1 cellular context compared by ENCODE assay signal in genomic region chr22:19497245-19497644, GRCh38.
A peak's percentile ranks its signal among the peaks of the same experiment; 100 is the strongest.
TF ChIP-seq lines count a peak whose summit lies in the region.

No MANE protein-coding gene starts in this region.

TF ChIP-seq in K562, 482 proteins besides CTCF, POLR2A, EP300 and RAD21 (continued from another document and continues in another):
- TF ChIP-seq NBN (IDR thresholded peaks at IDR 0.05; ENCODE audit: low read depth) = no peak
- no peak for TF ChIP-seq YBX1 (IDR thresholded peaks at IDR 0.05)
- peak; percentile 65; the same call in 1 of the 2 replicates for TF ChIP-seq ZNF165 (CRISPR knock-in tag; IDR thresholded peaks at IDR 0.05; ENCODE audit: borderline replicate concordance)
- TF ChIP-seq, protein P1, sequence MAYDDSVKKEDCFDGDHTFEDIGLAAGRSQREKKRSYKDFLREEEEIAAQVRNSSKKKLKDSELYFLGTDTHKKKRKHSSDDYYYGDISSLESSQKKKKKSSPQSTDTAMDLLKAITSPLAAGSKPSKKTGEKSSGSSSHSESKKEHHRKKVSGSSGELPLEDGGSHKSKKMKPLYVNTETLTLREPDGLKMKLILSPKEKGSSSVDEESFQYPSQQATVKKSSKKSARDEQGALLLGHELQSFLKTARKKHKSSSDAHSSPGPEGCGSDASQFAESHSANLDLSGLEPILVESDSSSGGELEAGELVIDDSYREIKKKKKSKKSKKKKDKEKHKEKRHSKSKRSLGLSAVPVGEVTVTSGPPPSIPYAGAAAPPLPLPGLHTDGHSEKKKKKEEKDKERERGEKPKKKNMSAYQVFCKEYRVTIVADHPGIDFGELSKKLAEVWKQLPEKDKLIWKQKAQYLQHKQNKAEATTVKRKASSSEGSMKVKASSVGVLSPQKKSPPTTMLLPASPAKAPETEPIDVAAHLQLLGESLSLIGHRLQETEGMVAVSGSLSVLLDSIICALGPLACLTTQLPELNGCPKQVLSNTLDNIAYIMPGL (CRISPR knock-in tag; IDR thresholded peaks at IDR 0.05) = no peak
- TF ChIP-seq PHTF2 (CRISPR knock-in tag; IDR thresholded peaks at IDR 0.05) = no peak
- TF ChIP-seq FOSL1 (tag; conservative IDR thresholded peaks at IDR 0.05) = peak; percentile 61
- no peak for TF ChIP-seq DMBX1 (CRISPR knock-in tag; IDR thresholded peaks at IDR 0.05; ENCODE audit: borderline replicate concordance)
- TF ChIP-seq ZNF407 (IDR thresholded peaks at IDR 0.05; ENCODE audit: low read depth) = no peak
- TF ChIP-seq MYC (IDR thresholded peaks at IDR 0.05; ENCODE audit: low read depth, low read length) = no peak
- TF ChIP-seq MYC (CRISPR knock-in tag; IDR thresholded peaks at IDR 0.05; ENCODE audit: borderline replicate concordance, low read depth) = peak; percentile 46; the same call in 1 of the 2 replicates
- no peak for TF ChIP-seq DDX20 (tag; IDR thresholded peaks at IDR 0.05; ENCODE audit: low read depth)
- TF ChIP-seq, protein P2, sequence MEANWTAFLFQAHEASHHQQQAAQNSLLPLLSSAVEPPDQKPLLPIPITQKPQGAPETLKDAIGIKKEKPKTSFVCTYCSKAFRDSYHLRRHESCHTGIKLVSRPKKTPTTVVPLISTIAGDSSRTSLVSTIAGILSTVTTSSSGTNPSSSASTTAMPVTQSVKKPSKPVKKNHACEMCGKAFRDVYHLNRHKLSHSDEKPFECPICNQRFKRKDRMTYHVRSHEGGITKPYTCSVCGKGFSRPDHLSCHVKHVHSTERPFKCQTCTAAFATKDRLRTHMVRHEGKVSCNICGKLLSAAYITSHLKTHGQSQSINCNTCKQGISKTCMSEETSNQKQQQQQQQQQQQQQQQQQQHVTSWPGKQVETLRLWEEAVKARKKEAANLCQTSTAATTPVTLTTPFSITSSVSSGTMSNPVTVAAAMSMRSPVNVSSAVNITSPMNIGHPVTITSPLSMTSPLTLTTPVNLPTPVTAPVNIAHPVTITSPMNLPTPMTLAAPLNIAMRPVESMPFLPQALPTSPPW (CRISPR knock-in tag; IDR thresholded peaks at IDR 0.05) = peak; percentile 79; the same call in 1 of the 2 replicates
- TF ChIP-seq CBX2 (IDR thresholded peaks at IDR 0.05; ENCODE audit: insufficient read depth, low read length, poor library complexity, severe bottlenecking) = no peak
- TF ChIP-seq DNMT1 (IDR thresholded peaks at IDR 0.05) = no peak
- TF ChIP-seq ZNF589 (CRISPR knock-in tag; IDR thresholded peaks at IDR 0.05; ENCODE audit: low read depth) = no peak
- TF ChIP-seq U2AF2 (optimal IDR thresholded peaks at IDR 0.05; ENCODE audit: low read depth, low read length) = no peak
- TF ChIP-seq MAZ (CRISPR knock-in tag; conservative IDR thresholded peaks at IDR 0.05 in 1 of 2, IDR thresholded peaks at IDR 0.05 in 1 of 2) = peak; percentile 46 to 64; a peak in 3 of 4 replicates
- TF ChIP-seq KDM2B (CRISPR knock-in tag; IDR thresholded peaks at IDR 0.05) = no peak
- no peak for TF ChIP-seq ZBTB11 (CRISPR knock-in tag; IDR thresholded peaks at IDR 0.05)
- no peak for TF ChIP-seq HDAC6 (IDR thresholded peaks at IDR 0.05; ENCODE audit: low read depth, low read length)
- TF ChIP-seq CBFA2T2 (conservative IDR thresholded peaks at IDR 0.05) = no peak
- no peak for TF ChIP-seq THRAP3 (IDR thresholded peaks at IDR 0.05; ENCODE audit: borderline replicate concordance)
- no peak for TF ChIP-seq ZNF253 (CRISPR knock-in tag; conservative IDR thresholded peaks at IDR 0.05)
- TF ChIP-seq DPF2 (IDR thresholded peaks at IDR 0.05) = 0 out of 2 replicates have a peak, but pooled peaks have one; percentile 17
- TF ChIP-seq FOXA3 (CRISPR knock-in tag; conservative IDR thresholded peaks at IDR 0.05 in 1 of 2, IDR thresholded peaks at IDR 0.05 in 1 of 2) = no peak
- no peak for TF ChIP-seq SLC30A9 (CRISPR knock-in tag; IDR thresholded peaks at IDR 0.05)
- TF ChIP-seq MYBL2 (IDR thresholded peaks at IDR 0.05; ENCODE audit: low read depth) = no peak
- TF ChIP-seq MYBL2 (CRISPR knock-in tag; IDR thresholded peaks at IDR 0.05; ENCODE audit: borderline replicate concordance) = no peak
- TF ChIP-seq YY1 (IDR thresholded peaks at IDR 0.05; ENCODE audit: borderline replicate concordance in 1 of 3, control insufficient read depth in 1 of 3, extremely low read depth in 1 of 3, insufficient read depth in 3 of 3, insufficient read length in 1 of 3, insufficient replicate concordance in 2 of 3, low read depth in 1 of 3, low read length in 2 of 3) = peak in 1 of 3 experiments; percentile 15
- TF ChIP-seq ZBTB1 (CRISPR knock-in tag; IDR thresholded peaks at IDR 0.05; ENCODE audit: borderline replicate concordance, low read depth) = no peak
- no peak for TF ChIP-seq ZFP1 (CRISPR knock-in tag; IDR thresholded peaks at IDR 0.05)
- no peak for TF ChIP-seq FOS (IDR thresholded peaks at IDR 0.05; ENCODE audit: extremely low read depth, insufficient read length)
- 0 out of 2 replicates have a peak, but pooled peaks have one; percentile 34 for TF ChIP-seq SUPT5H (IDR thresholded peaks at IDR 0.05)
- TF ChIP-seq ETV1 (tag; conservative IDR thresholded peaks at IDR 0.05; ENCODE audit: low read depth) = no peak
- TF ChIP-seq CHCHD3 (CRISPR knock-in tag; IDR thresholded peaks at IDR 0.05) = no peak
- TF ChIP-seq ZNF121 (CRISPR knock-in tag; conservative IDR thresholded peaks at IDR 0.05) = no peak
- TF ChIP-seq THRB (CRISPR knock-in tag; conservative IDR thresholded peaks at IDR 0.05) = 0 out of 2 replicates have a peak, but pooled peaks have one; percentile 41
- TF ChIP-seq NCOA6 (IDR thresholded peaks at IDR 0.05) = no peak
- TF ChIP-seq POLR2B (IDR thresholded peaks at IDR 0.05; ENCODE audit: low read depth, partially characterized antibody) = peak; percentile 55
- TF ChIP-seq ILF3 (IDR thresholded peaks at IDR 0.05; ENCODE audit: borderline replicate concordance) = no peak
- TF ChIP-seq, protein P3, sequence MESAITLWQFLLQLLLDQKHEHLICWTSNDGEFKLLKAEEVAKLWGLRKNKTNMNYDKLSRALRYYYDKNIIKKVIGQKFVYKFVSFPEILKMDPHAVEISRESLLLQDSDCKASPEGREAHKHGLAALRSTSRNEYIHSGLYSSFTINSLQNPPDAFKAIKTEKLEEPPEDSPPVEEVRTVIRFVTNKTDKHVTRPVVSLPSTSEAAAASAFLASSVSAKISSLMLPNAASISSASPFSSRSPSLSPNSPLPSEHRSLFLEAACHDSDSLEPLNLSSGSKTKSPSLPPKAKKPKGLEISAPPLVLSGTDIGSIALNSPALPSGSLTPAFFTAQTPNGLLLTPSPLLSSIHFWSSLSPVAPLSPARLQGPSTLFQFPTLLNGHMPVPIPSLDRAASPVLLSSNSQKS (CRISPR knock-in tag; IDR thresholded peaks at IDR 0.05) = no peak
- peak in 1 of 2 experiments; percentile 72; a peak in 2 of 4 replicates for TF ChIP-seq TEAD1 (CRISPR knock-in tag; IDR thresholded peaks at IDR 0.05)
- no peak for TF ChIP-seq HNRNPLL (IDR thresholded peaks at IDR 0.05; ENCODE audit: low read depth, low read length, poor library complexity, severe bottlenecking)
- TF ChIP-seq LARP7 (IDR thresholded peaks at IDR 0.05) = no peak
- TF ChIP-seq MEF2D (tag; conservative IDR thresholded peaks at IDR 0.05; ENCODE audit: low read depth) = no peak
- TF ChIP-seq DACH1 (IDR thresholded peaks at IDR 0.05; ENCODE audit: partially characterized antibody) = no peak
- TF ChIP-seq NR1H2 (CRISPR knock-in tag; IDR thresholded peaks at IDR 0.05) = no peak
- TF ChIP-seq, protein P4, sequence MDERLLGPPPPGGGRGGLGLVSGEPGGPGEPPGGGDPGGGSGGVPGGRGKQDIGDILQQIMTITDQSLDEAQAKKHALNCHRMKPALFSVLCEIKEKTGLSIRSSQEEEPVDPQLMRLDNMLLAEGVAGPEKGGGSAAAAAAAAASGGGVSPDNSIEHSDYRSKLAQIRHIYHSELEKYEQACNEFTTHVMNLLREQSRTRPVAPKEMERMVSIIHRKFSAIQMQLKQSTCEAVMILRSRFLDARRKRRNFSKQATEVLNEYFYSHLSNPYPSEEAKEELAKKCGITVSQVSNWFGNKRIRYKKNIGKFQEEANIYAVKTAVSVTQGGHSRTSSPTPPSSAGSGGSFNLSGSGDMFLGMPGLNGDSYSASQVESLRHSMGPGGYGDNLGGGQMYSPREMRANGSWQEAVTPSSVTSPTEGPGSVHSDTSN (CRISPR knock-in tag; IDR thresholded peaks at IDR 0.05; ENCODE audit: low read depth) = no peak
- TF ChIP-seq, protein P4 (tag; conservative IDR thresholded peaks at IDR 0.05; ENCODE audit: low read depth) = peak; percentile 34
